In genomic region chr9:16118090-16118489, GRCh38 we compare ENCODE assay signal across 23 cellular contexts.
"Had no signal": no experiment of that assay in that cellular context is flagged by ENCODE, and none has a peak within 500 bp of the region (broad histone marks: within the 10 kb centered on the region; RNA-seq: fewer than 3 reads in every experiment).

No MANE protein-coding gene starts in this region.

- FAIRE-seq: colon, endothelial cell of umbilical vein, frontal cortex, islet of Langerhans, keratinocyte had no signal

- H3K27ac ChIP-seq: coronary artery, dorsolateral prefrontal cortex, esophagus muscularis mucosa, foreskin keratinocyte, heart right ventricle, left lung, lower lobe of right lung had no signal

- H3K4me1 Mint-ChIP-seq: naive B cell had no signal

- ATAC-seq: foreskin keratinocyte, heart right ventricle, left cardiac atrium, left lung, left ventricle myocardium superior, lower lobe of right lung, mucosa of descending colon had no signal

- H3K9me3 ChIP-seq: esophagus muscularis mucosa, left lung, lower lobe of right lung, mucosa of descending colon had no signal

- H3K4me1 ChIP-seq: esophagus muscularis mucosa, foreskin keratinocyte, heart right ventricle, left lung, lower lobe of right lung had no signal

- H3K4me3 Mint-ChIP-seq: mesothelial cell of epicardium, naive B cell had no signal

- H3K36me3 ChIP-seq: esophagus muscularis mucosa, heart right ventricle, left lung, lower lobe of right lung had no signal

- H3K27me3 Mint-ChIP-seq: naive B cell had no signal

- H3K36me3 Mint-ChIP-seq: mesothelial cell of epicardium, naive B cell had no signal

- H3K27me3 ChIP-seq: dorsolateral prefrontal cortex, esophagus muscularis mucosa, foreskin keratinocyte, heart right ventricle, left lung had no signal

- H3K27ac Mint-ChIP-seq: mesothelial cell of epicardium had no signal

- DNase-seq: dermis blood vessel endothelial cell; dorsolateral prefrontal cortex; effector CD4-positive, alpha-beta T cell; effector memory CD4-positive, alpha-beta T cell; foreskin keratinocyte; glutamatergic neuron; head of caudate nucleus; heart right ventricle; hippocampal formation; left cardiac atrium; left lung; left ventricle myocardium superior; lower lobe of right lung; mucosa of descending colon; naive B cell had no signal

- H3K4me3 ChIP-seq: coronary artery, dorsolateral prefrontal cortex, esophagus muscularis mucosa, heart right ventricle, left lung, lower lobe of right lung, mucosa of descending colon had no signal

- H3K9me3 Mint-ChIP-seq: mesothelial cell of epicardium had no signal
